8 cellular contexts compared by ENCODE assay signal in the genomic region with DNA sequence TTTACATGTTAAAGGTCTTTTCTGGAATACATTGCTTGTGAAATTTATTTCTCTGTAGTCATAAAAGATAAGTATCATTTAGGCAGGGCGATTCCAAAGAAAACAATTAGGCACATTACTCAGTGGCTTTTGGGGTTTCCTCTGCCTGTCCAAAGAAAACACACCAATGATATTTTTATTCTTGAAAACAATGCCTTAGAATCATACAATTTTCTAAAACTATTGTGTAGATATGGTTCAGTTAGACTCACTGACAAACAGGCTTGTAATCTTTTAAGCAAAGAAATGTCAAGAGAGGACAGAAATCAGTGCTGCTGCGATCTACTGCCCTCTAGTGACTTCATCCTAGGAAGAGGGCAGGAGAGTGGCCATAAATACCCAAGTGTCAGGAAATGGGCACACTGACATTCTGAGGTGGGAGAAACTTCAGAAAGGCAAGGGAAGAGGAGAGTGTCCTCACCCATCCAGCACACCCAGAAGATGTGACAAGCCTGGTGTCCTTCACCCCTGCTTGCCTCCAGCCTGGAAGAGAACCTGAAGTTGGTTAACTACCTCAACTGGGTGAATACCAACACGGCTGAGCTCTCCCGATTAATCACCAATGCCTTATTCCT.
DNase-seq lines count a peak whose midpoint lies in the region; ATAC-seq, FAIRE-seq and TF ChIP-seq lines count a peak whose summit lies in the region.

No MANE protein-coding gene starts in this region.

- H3K4me1 ChIP-seq in left ventricle myocardium inferior (peaks cover 38% of the 10 kb centered on the region), small intestine (ENCODE audit: control insufficient read depth in 2 of 2, insufficient read depth in 1 of 2, low read depth in 1 of 2, low read length in 1 of 2) (no peaks in the 10 kb centered on the region)

- TF ChIP-seq CTCF in left ventricle myocardium inferior (IDR thresholded peaks at IDR 0.05; ENCODE audit: borderline replicate concordance) = peak; percentile 72

- FAIRE-seq in small intestine (lab: Jason Lieb, UNC) = no peak

- peak; percentile 50 for ATAC-seq in activated naive CD8-positive, alpha-beta T cell treated with anti-CD3 and anti-CD28 coated beads, Interleukin-2, amount 50 U/mL, for 24 hours
- ATAC-seq in GM21515 (IDR thresholded peaks at IDR 0.05; ENCODE audit: unreplicated experiment) (no peak), GM21360 (IDR thresholded peaks at IDR 0.05; ENCODE audit: unreplicated experiment) (no peak)

- WGBS in small intestine, 3 donors = 72 to 76% (median 74%) methylated on average over 4 of the region's 4 CpGs

- peaks cover 39% of the 10 kb centered on the region for H3K4me1 Mint-ChIP-seq in activated naive CD8-positive, alpha-beta T cell treated with anti-CD3 and anti-CD28 coated beads, Interleukin-2, amount 50 U/mL, for 24 hours

- H3K27me3 ChIP-seq in left ventricle myocardium inferior (ENCODE audit: low read depth) (no peaks in the 10 kb centered on the region), small intestine (ENCODE audit: control insufficient read depth in 2 of 2, insufficient read depth in 2 of 2, low read length in 2 of 2) (no peaks in the 10 kb centered on the region)

- H3K9me3 Mint-ChIP-seq in activated naive CD8-positive, alpha-beta T cell treated with anti-CD3 and anti-CD28 coated beads, Interleukin-2, amount 50 U/mL, for 24 hours = no peaks in the 10 kb centered on the region

- intact Hi-C loops in left ventricle myocardium inferior (cut with micrococcal nuclease) = no loop called here

- H3K4me3 ChIP-seq in left ventricle myocardium inferior (no peak overlapping the region), small intestine (ENCODE audit: low read depth in 1 of 2, low read length in 2 of 2) (no peak overlapping the region)

- peak overlapping the region; percentile 82 for H3K27ac Mint-ChIP-seq in activated naive CD8-positive, alpha-beta T cell treated with anti-CD3 and anti-CD28 coated beads, Interleukin-2, amount 50 U/mL, for 24 hours

- DNase-seq in AG08396 (ENCODE audit: low spot score) (peak; percentile 30), GM04503 (ENCODE audit: low read depth) (peak; percentile 22), NCI-H2171 (lab: John Stamatoyannopoulos, UW) (peak; percentile 8), left ventricle myocardium inferior (no peak), small intestine (peak; percentile 48)
- DNase-seq in activated naive CD8-positive, alpha-beta T cell treated with anti-CD3 and anti-CD28 coated beads, Interleukin-2, amount 50 U/mL, for 24 hours = peak; percentile 18

- H3K36me3 ChIP-seq in left ventricle myocardium inferior (peaks cover 84% of the 10 kb centered on the region), small intestine (ENCODE audit: control insufficient read depth in 2 of 2, insufficient read depth in 2 of 2, low read length in 2 of 2) (peaks cover 23 to 25% of the 10 kb centered on the region in 2 donors)

- H3K27ac ChIP-seq in left ventricle myocardium inferior (replicated peaks) = peak overlapping the region; percentile 28
- no peak overlapping the region for H3K27ac ChIP-seq in small intestine (ENCODE audit: low read depth in 1 of 2, low read length in 1 of 2)

- no peaks in the 10 kb centered on the region for H3K27me3 Mint-ChIP-seq in activated naive CD8-positive, alpha-beta T cell treated with anti-CD3 and anti-CD28 coated beads, Interleukin-2, amount 50 U/mL, for 24 hours

- H3K9me3 ChIP-seq in left ventricle myocardium inferior (replicated peaks) (no peaks in the 10 kb centered on the region), small intestine (ENCODE audit: control insufficient read depth, low read depth) (no peaks in the 10 kb centered on the region)

- H3K4me3 Mint-ChIP-seq in activated naive CD8-positive, alpha-beta T cell treated with anti-CD3 and anti-CD28 coated beads, Interleukin-2, amount 50 U/mL, for 24 hours = no peak overlapping the region

- peaks cover 41% of the 10 kb centered on the region for H3K36me3 Mint-ChIP-seq in activated naive CD8-positive, alpha-beta T cell treated with anti-CD3 and anti-CD28 coated beads, Interleukin-2, amount 50 U/mL, for 24 hours (ENCODE audit: low read depth)
